Comparison of ENCODE assay signal across 25 cellular contexts in the genomic region with DNA sequence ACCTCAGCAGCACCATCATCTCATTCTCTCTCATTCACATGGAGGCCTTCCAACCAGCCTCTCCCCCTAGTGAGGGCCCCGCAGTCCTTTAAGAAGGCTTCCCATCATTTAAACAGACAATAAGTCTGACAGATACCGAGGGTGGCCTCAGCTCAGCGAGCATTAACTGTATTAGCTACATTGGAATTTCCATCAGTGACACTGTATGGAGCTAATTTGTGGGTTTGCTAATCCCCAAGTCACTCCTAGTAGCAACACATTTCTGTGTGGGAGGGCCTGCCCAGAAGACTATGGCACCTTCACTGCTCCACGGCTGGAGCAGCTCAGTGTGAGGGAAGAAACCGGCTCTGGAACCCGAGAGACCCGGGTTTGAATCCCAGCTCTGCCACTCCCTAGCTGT.
"Had no signal": no experiment of that assay in that cellular context is flagged by ENCODE, and none has a peak within 500 bp of the region (broad histone marks: within the 10 kb centered on the region; RNA-seq: fewer than 3 reads in every experiment).

No MANE protein-coding gene starts in this region.

- H3K4me3 ChIP-seq: colonic mucosa, dorsolateral prefrontal cortex, esophagus squamous epithelium, gastrocnemius medialis, upper lobe of right lung had no signal

- H3K9me3 ChIP-seq: colonic mucosa, esophagus squamous epithelium, gastrocnemius medialis, upper lobe of right lung had no signal

- H3K27me3 ChIP-seq: colonic mucosa, dorsolateral prefrontal cortex, esophagus squamous epithelium, gastrocnemius medialis, upper lobe of right lung had no signal

- ATAC-seq: activated T-helper 17 cell treated with anti-CD3 and anti-CD28 coated beads, Interleukin-2, amount 50 U/mL, for 72 hours; effector memory CD8-positive, alpha-beta T cell; gastrocnemius medialis; sciatic nerve; upper lobe of right lung; WTC11 had no signal

- H3K27ac ChIP-seq: colonic mucosa, esophagus squamous epithelium, gastrocnemius medialis, upper lobe of right lung had no signal

- H3K4me3 Mint-ChIP-seq: activated naive CD8-positive, alpha-beta T cell treated with anti-CD3 and anti-CD28 coated beads, Interleukin-2, amount 10 ng/mL, durations not matched to agents 7 days and 5 days; activated T-cell treated with anti-CD3 and anti-CD28 coated beads, Interleukin-2, amount 50 U/mL, for 24 hours; activated T-helper 17 cell treated with anti-CD3 and anti-CD28 coated beads, Interleukin-2, amount 50 U/mL, for 72 hours; effector memory CD8-positive, alpha-beta T cell; natural killer cell treated with Interleukin-12 subunit alpha and Interleukin-12 subunit beta and Interleukin-15 and Interleukin-18, amount 100 ng/mL, for 72 hours; WTC11 had no signal

- H3K9me3 Mint-ChIP-seq: activated naive CD8-positive, alpha-beta T cell treated with anti-CD3 and anti-CD28 coated beads, Interleukin-2, amount 10 ng/mL, durations not matched to agents 7 days and 5 days; activated T-cell treated with anti-CD3 and anti-CD28 coated beads, Interleukin-2, amount 50 U/mL, for 24 hours; activated T-helper 17 cell treated with anti-CD3 and anti-CD28 coated beads, Interleukin-2, amount 50 U/mL, for 72 hours; effector memory CD8-positive, alpha-beta T cell; natural killer cell treated with Interleukin-12 subunit alpha and Interleukin-12 subunit beta and Interleukin-15 and Interleukin-18, amount 100 ng/mL, for 72 hours; WTC11 had no signal

- H3K27ac Mint-ChIP-seq: activated naive CD8-positive, alpha-beta T cell treated with anti-CD3 and anti-CD28 coated beads, Interleukin-2, amount 10 ng/mL, durations not matched to agents 7 days and 5 days; activated T-cell treated with anti-CD3 and anti-CD28 coated beads, Interleukin-2, amount 50 U/mL, for 24 hours; activated T-helper 17 cell treated with anti-CD3 and anti-CD28 coated beads, Interleukin-2, amount 50 U/mL, for 72 hours; natural killer cell treated with Interleukin-12 subunit alpha and Interleukin-12 subunit beta and Interleukin-15 and Interleukin-18, amount 100 ng/mL, for 72 hours; WTC11 had no signal

- H3K36me3 ChIP-seq: colonic mucosa, esophagus squamous epithelium, gastrocnemius medialis, upper lobe of right lung had no signal

- H3K36me3 Mint-ChIP-seq: WTC11 had no signal

- H3K27me3 Mint-ChIP-seq: activated naive CD8-positive, alpha-beta T cell treated with anti-CD3 and anti-CD28 coated beads, Interleukin-2, amount 10 ng/mL, durations not matched to agents 7 days and 5 days; activated T-cell treated with anti-CD3 and anti-CD28 coated beads, Interleukin-2, amount 50 U/mL, for 24 hours; activated T-helper 17 cell treated with anti-CD3 and anti-CD28 coated beads, Interleukin-2, amount 50 U/mL, for 72 hours; effector memory CD8-positive, alpha-beta T cell; natural killer cell treated with Interleukin-12 subunit alpha and Interleukin-12 subunit beta and Interleukin-15 and Interleukin-18, amount 100 ng/mL, for 72 hours had no signal

- DNase-seq: activated naive CD4-positive, alpha-beta T cell; activated naive CD8-positive, alpha-beta T cell treated with anti-CD3 and anti-CD28 coated beads, Interleukin-2, amount 10 ng/mL, durations not matched to agents 7 days and 5 days; activated T-cell treated with anti-CD3 and anti-CD28 coated beads, Interleukin-2, amount 50 U/mL, for 24 hours; amniotic stem cell; colonic mucosa; dorsolateral prefrontal cortex; effector memory CD8-positive, alpha-beta T cell; esophagus squamous epithelium; gastrocnemius medialis; left ventricle myocardium superior; mammary epithelial cell; midbrain; occipital lobe; posterior cingulate gyrus; small intestine; stimulated activated CD4-positive, alpha-beta T cell treated with anti-CD3 and anti-CD28 coated beads, Interleukin-2, amount 100 ng/mL, for 24 hours; stimulated activated naive CD4-positive, alpha-beta T cell treated with Interleukin-2 at 50 U/mL for 16 hours; T-helper 1 cell; T-helper 9 cell; upper lobe of right lung had no signal

- FAIRE-seq: bronchial epithelial cell, small intestine had no signal

- H3K4me1 ChIP-seq: colonic mucosa, esophagus squamous epithelium, gastrocnemius medialis, upper lobe of right lung had no signal
